9 cellular contexts compared by ENCODE assay signal in genomic region chr7:29806131-29806792, GRCh38. TPM values are rescaled to one million over a fixed set of nuclear protein-coding genes. Genes with fewer than 3 reads are reported as not detected.
DNase-seq lines count a peak whose midpoint lies in the region; ATAC-seq, FAIRE-seq and TF ChIP-seq lines count a peak whose summit lies in the region.
"Had no signal": no experiment of that assay in that cellular context is flagged by ENCODE, and none has a peak within 500 bp of the region (broad histone marks: within the 10 kb centered on the region; RNA-seq: fewer than 3 reads in every experiment).

Gene WIPF3, plus strand, starts transcription at chr7:29806508. Its CDS starts 28,217 bp downstream, at chr7:29834725.

- TF ChIP-seq CTCF in GM13976 (IDR thresholded peaks at IDR 0.05; ENCODE audit: borderline replicate concordance, control extremely low read depth, extremely low read depth, insufficient read depth, missing control alignments) (no peak), foreskin keratinocyte (conservative IDR thresholded peaks at IDR 0.05) (peak; percentile 6), neural progenitor cell (IDR thresholded peaks at IDR 0.05) (peak; percentile 21), D721Med (IDR thresholded peaks at IDR 0.05; ENCODE audit: insufficient read depth, missing control alignments) (no peak)

- FAIRE-seq in D721Med (lab: Jason Lieb, UNC): no peak

- no peaks in the 10 kb centered on the region for H3K9me3 Mint-ChIP-seq in neural progenitor cell
- H3K9me3 Mint-ChIP-seq in T-helper 2 cell treated with Interferon-gamma antibody and Interleukin-4, amounts not matched to agents 5 μg/mL and 100 μg/mL, for 36 hours: no peaks in the 10 kb centered on the region

- H3K27ac ChIP-seq in foreskin keratinocyte (no peak within 1 kb of the TSS), neural progenitor cell (no peak within 1 kb of the TSS)

- H3K4me1 ChIP-seq in foreskin keratinocyte (no peaks in the 10 kb centered on the region), neural progenitor cell (peaks cover 14% of the 10 kb centered on the region)

- peaks cover 6% of the 10 kb centered on the region for H3K4me1 Mint-ChIP-seq in neural progenitor cell
- H3K4me1 Mint-ChIP-seq in T-helper 2 cell treated with Interferon-gamma antibody and Interleukin-4, amounts not matched to agents 5 μg/mL and 100 μg/mL, for 36 hours (ENCODE audit: low read depth): no peaks in the 10 kb centered on the region

- peaks cover 27% of the 10 kb centered on the region for H3F3A ChIP-seq in neural progenitor cell (ENCODE audit: low read depth)

- peak; percentile 58 for ATAC-seq in foreskin keratinocyte
- no peak for ATAC-seq in GM18868 (IDR thresholded peaks at IDR 0.05; ENCODE audit: unreplicated experiment)

- no peaks in the 10 kb centered on the region for H3K36me3 ChIP-seq in neural progenitor cell

- peak within 1 kb of the TSS; percentile 94 for H2AFZ ChIP-seq in neural progenitor cell (replicated peaks)

- peak within 1 kb of the TSS; percentile 86 for H3K4me3 ChIP-seq in neural progenitor cell

- H3K36me3 Mint-ChIP-seq in neural progenitor cell: no peaks in the 10 kb centered on the region
- H3K36me3 Mint-ChIP-seq in T-helper 2 cell treated with Interferon-gamma antibody and Interleukin-4, amounts not matched to agents 5 μg/mL and 100 μg/mL, for 36 hours (ENCODE audit: low read depth): no peaks in the 10 kb centered on the region

- H3K79me2 ChIP-seq in neural progenitor cell (ENCODE audit: low read depth): no peaks in the 10 kb centered on the region

- no peaks in the 10 kb centered on the region for H3K9me3 ChIP-seq in neural progenitor cell (ENCODE audit: low read depth)

- peaks cover 31% of the 10 kb centered on the region for H3K27me3 Mint-ChIP-seq in neural progenitor cell (ENCODE audit: insufficient read depth, low read depth)
- peaks cover 73% of the 10 kb centered on the region for H3K27me3 Mint-ChIP-seq in T-helper 2 cell treated with Interferon-gamma antibody and Interleukin-4, amounts not matched to agents 5 μg/mL and 100 μg/mL, for 36 hours (ENCODE audit: low read depth)

- peak; percentile 50 for DNase-seq in GM13976 (ENCODE audit: low spot score)
- DNase-seq in RPMI8226: peak; percentile 59
- no peak for DNase-seq in foreskin keratinocyte
- DNase-seq in neural progenitor cell (ENCODE audit: low spot score): peak; percentile 88
- no peak for DNase-seq in T-helper 2 cell treated with Interferon-gamma antibody and Interleukin-4, amounts not matched to agents 5 μg/mL and 100 μg/mL, for 36 hours (ENCODE audit: low spot score)
- no peak for DNase-seq in AML-193 (lab: John Stamatoyannopoulos, UW)
- no peak for DNase-seq in D721Med (ENCODE audit: insufficient read length, low spot score)

- in situ Hi-C loops in GM13976 (cut with MboI; ENCODE audit: low sequenced_read_pairs, unreplicated experiment): no loop called here

- H3K4me2 ChIP-seq in neural progenitor cell: peak within 1 kb of the TSS; percentile 91

- peaks cover 98% of the 10 kb centered on the region for H3K27me3 ChIP-seq in foreskin keratinocyte
- peaks cover 48% of the 10 kb centered on the region for H3K27me3 ChIP-seq in neural progenitor cell

- peak within 1 kb of the TSS; percentile 89 for H3K4me3 Mint-ChIP-seq in neural progenitor cell
- no peak within 1 kb of the TSS for H3K4me3 Mint-ChIP-seq in T-helper 2 cell treated with Interferon-gamma antibody and Interleukin-4, amounts not matched to agents 5 μg/mL and 100 μg/mL, for 36 hours

- no peak within 1 kb of the TSS for H3K9ac ChIP-seq in neural progenitor cell

- peaks cover 8% of the 10 kb centered on the region for H4K20me1 ChIP-seq in neural progenitor cell (ENCODE audit: low read depth)

- no peak within 1 kb of the TSS for H3K27ac Mint-ChIP-seq in neural progenitor cell
- H3K27ac Mint-ChIP-seq in T-helper 2 cell treated with Interferon-gamma antibody and Interleukin-4, amounts not matched to agents 5 μg/mL and 100 μg/mL, for 36 hours: no peak within 1 kb of the TSS

RNA-seq across cellular contexts. Expression of gene WIPF3, which starts in this region (rescaled TPM):
- total RNA-seq in foreskin keratinocyte (0.41 and 0.63 TPM in 2 replicates), neural progenitor cell (ENCODE audit: low replicate concordance) (5.2 and 5.5 TPM in 2 replicates)
- 0.31 and 0.50 TPM in 2 replicates for polyA plus RNA-seq in foreskin keratinocyte
- total RNA-seq: HT1080 had no signal

Comparison
In these comparisons a context has a peak if more than half of its experiments do, and no peak if none do; other contexts are left out.
1. Peak in ATAC-seq in foreskin keratinocyte; RNA of the gene not detected or under 1 TPM.
2. DNase-seq: peak in GM13976 (single experiment), RPMI8226 (single experiment) and neural progenitor cell (single experiment); none in foreskin keratinocyte (0 of 2), T-helper 2 cell treated with Interferon-gamma antibody and Interleukin-4, amounts not matched to agents 5 μg/mL and 100 μg/mL, for 36 hours (single experiment), AML-193 (0 of 2) and D721Med (single experiment).
3. CTCF ChIP-seq: peak in foreskin keratinocyte (single experiment) and neural progenitor cell (single experiment); none in GM13976 (single experiment) and D721Med (single experiment).